30 cellular contexts compared by ENCODE assay signal in the genomic region with DNA sequence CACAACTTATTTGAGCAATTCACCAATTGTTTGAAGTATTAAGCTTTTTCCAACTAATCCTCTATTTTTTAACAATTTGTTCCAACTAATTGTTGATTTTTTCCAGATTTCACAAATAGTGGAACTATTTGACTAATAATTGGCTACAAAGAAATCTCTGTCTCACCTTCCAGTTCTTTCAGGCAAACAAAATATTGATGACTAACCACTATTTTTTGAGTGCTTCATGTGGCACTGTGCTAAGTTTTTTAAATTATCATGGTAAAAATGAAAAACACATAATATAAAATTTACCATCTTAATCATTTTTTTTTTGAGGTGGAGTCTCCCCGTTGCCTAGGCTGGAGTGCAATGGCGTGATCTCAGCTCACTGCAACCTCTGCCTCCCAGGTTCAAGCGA. TPM values are rescaled to one million over a fixed set of nuclear protein-coding genes. Genes with fewer than 3 reads are reported as not detected.
"Had no signal": no experiment of that assay in that cellular context is flagged by ENCODE, and none has a peak within 500 bp of the region (broad histone marks: within the 10 kb centered on the region; RNA-seq: fewer than 3 reads in every experiment).

No MANE protein-coding gene starts in this region.

- H3K36me3 ChIP-seq: Peyer's patch, SJSA1 had no signal

- H3K4me3 ChIP-seq: Peyer's patch, SJSA1 had no signal

- H3K9ac ChIP-seq: SK-N-SH had no signal

- DNase-seq: Kasumi-1, KG1, MM.1S, MV-4-11, NCI-H1092, NCI-H1105, NCI-H1417 treated with DMSO at 0.1 percent for 48 hours, NCI-H1436 treated with DMSO at 0.1 percent for 48 hours, NCI-H187, NCI-H1930, NCI-H2029 treated with DMSO at 0.1 percent for 48 hours, NCI-H2081 treated with DMSO at 0.1 percent for 48 hours, NCI-H2107, NCI-H2171, NCI-H226, NCI-H446 treated with DMSO at 0.1 percent for 48 hours, NCI-H510A, NCI-H524, NCI-H526, NCI-H69, NCI-H748 treated with DMSO at 0.1 percent for 48 hours, NCI-H82, Peyer's patch, Right ventricle myocardium superior, RPMI8226, SHP77 treated with DMSO at 0.1 percent for 48 hours, SK-N-SH, SW 1271 had no signal

- H3K4me1 ChIP-seq: Peyer's patch, SJSA1 had no signal

- H3K27ac ChIP-seq: Peyer's patch, SJSA1 had no signal

- H3K9me3 ChIP-seq: SJSA1, SK-N-SH had no signal

- H3K4me2 ChIP-seq: SK-N-SH had no signal

- H3K27me3 ChIP-seq: Peyer's patch, SJSA1 had no signal

RNA-seq across cellular contexts. Expression of a gene that starts 24.6 kb away (rescaled TPM):
- total RNA-seq: OCI-LY7, SJSA1 had no signal
- polyA plus RNA-seq: SK-N-SH had no signal
